Comparison of ENCODE assay signal across 12 cellular contexts in the genomic region with DNA sequence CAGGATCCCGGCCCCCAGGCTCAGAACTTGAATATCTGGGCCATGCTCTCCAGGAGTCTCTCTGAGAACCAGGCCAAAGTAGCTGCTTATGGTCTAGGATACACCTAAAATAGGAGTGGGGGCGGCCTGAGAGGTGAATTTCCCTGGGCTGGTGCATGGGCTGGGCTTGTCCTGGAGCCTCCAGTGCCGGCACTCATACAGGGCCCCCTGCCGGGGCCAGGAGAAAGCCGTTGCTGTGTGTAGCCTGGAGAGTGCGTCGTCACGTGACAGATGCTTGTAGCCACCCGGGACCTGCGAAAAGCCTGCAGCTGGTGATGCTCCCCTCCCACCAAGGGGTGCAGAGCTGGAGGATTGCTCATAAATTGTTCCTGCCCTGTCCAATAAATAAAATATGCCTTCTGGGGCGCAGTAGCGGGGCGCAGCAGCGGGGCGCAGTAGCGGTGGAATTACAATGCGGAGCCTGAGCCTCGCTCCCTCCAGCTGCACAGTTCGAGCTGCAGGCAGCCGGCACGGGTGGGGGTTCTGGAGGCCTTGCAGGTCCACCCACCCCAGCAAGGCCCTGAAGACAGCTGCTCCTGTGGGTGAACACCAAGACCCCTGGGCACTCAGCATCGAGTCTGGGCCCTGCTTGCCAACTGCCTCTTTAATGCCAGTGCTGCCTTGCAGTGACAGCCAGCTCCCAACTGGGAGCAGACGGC.
A peak's percentile ranks its signal among the peaks of the same experiment; 100 is the strongest.
DNase-seq lines count a peak whose midpoint lies in the region; ATAC-seq and TF ChIP-seq lines count a peak whose summit lies in the region.
"Had no signal": no experiment of that assay in that cellular context is flagged by ENCODE, and none has a peak within 500 bp of the region (broad histone marks: within the 10 kb centered on the region; RNA-seq: fewer than 3 reads in every experiment).

No MANE protein-coding gene starts in this region.

- no peaks in the 10 kb centered on the region for H3K79me2 ChIP-seq in mesendoderm (ENCODE audit: control insufficient read depth, insufficient read depth, low read length)

- no peak overlapping the region for H3K4me2 ChIP-seq in mesendoderm (ENCODE audit: low read length)

- peak overlapping the region; percentile 10 for H3K18ac ChIP-seq in mesendoderm (ENCODE audit: low read length)

- H3K4me1 ChIP-seq in left ventricle myocardium inferior = no peaks in the 10 kb centered on the region
- no peaks in the 10 kb centered on the region for H3K4me1 ChIP-seq in mesendoderm (ENCODE audit: control insufficient read depth, low read depth, low read length)
- H3K4me1 ChIP-seq in aorta (ENCODE audit: control insufficient read depth in 1 of 2, insufficient read depth in 2 of 2, low read length in 2 of 2) = no peaks in the 10 kb centered on the region
- H3K4me1 ChIP-seq: pancreas had no signal

- H3K4me3 ChIP-seq in left ventricle myocardium inferior = no peak overlapping the region
- H3K4me3 ChIP-seq in mesendoderm (ENCODE audit: low read length) = no peak overlapping the region
- H3K4me3 ChIP-seq in aorta (ENCODE audit: low read length in 2 of 2) = no peak overlapping the region
- H3K4me3 ChIP-seq: pancreas had no signal

- no peak overlapping the region for H4K8ac ChIP-seq in mesendoderm (ENCODE audit: low read depth, low read length)

- H4K5ac ChIP-seq in mesendoderm (ENCODE audit: low read length) = no peak overlapping the region

- no peaks in the 10 kb centered on the region for H3K9me3 ChIP-seq in left ventricle myocardium inferior (replicated peaks)
- no peaks in the 10 kb centered on the region for H3K9me3 ChIP-seq in aorta (ENCODE audit: control insufficient read depth, low read length)
- H3K9me3 ChIP-seq: pancreas had no signal

- no peak overlapping the region for H2BK15ac ChIP-seq in mesendoderm (replicated peaks; ENCODE audit: low read depth)

- H3K9ac ChIP-seq in mesendoderm (ENCODE audit: low read length) = no peak overlapping the region

- no CpG with 5 or more reads among the region's 23 CpGs for WGBS in mesendoderm (ENCODE audit: extremely low coverage, insufficient coverage, low lambda C conversion rate)
- WGBS in aorta, 2 donors = 86 to 87% methylated on average over 23 of the region's 23 CpGs

- H2AK5ac ChIP-seq in mesendoderm (ENCODE audit: low read length) = no peak overlapping the region

- H3K27ac ChIP-seq in left ventricle myocardium inferior (replicated peaks) (no peak overlapping the region), caudate nucleus (ENCODE audit: low read depth, low read length) (peak overlapping the region; percentile 24), mesendoderm (ENCODE audit: low read depth, low read length) (peak overlapping the region; percentile 69), aorta (ENCODE audit: low read depth in 1 of 2, low read length in 2 of 2) (no peak overlapping the region)
- H3K27ac ChIP-seq: pancreas had no signal

- TF ChIP-seq CTCF in left ventricle myocardium inferior (IDR thresholded peaks at IDR 0.05; ENCODE audit: borderline replicate concordance) (no peak), omental fat pad (IDR thresholded peaks at IDR 0.05) (no peak)

- H2BK120ac ChIP-seq in mesendoderm (ENCODE audit: low read depth, low read length) = peak overlapping the region; percentile 8

- intact Hi-C loops in left ventricle myocardium superior (cut with micrococcal nuclease) = no loop called here
- intact Hi-C loops in left ventricle myocardium inferior (cut with micrococcal nuclease) = no loop called here
- intact Hi-C loops in aorta (cut with DNase I) = no loop called here

- DNase-seq in left ventricle myocardium superior = no peak
- DNase-seq in left ventricle myocardium inferior = no peak
- DNase-seq in caudate nucleus (lab: John Stamatoyannopoulos, UW) = peak in 38 of 61 donors; percentile 18 to 73 (median 45)
- DNase-seq in mesendoderm = peak; percentile 95
- DNase-seq in aorta = peak; percentile 29 to 38
- no peak for DNase-seq in SIG-M5 treated with dmso at 0.1 percent for 504 hours (lab: John Stamatoyannopoulos, UW; ENCODE audit: unreplicated experiment)
- DNase-seq in SW480 (ENCODE audit: low spot score) = no peak
- no peak for DNase-seq in omental fat pad (ENCODE audit: low spot score)
- DNase-seq: foreskin melanocyte; NCI-H1930; stimulated activated CD4-positive, alpha-beta T cell treated with anti-CD3 and anti-CD28 coated beads, Interleukin-2, amount 100 ng/mL, for 48 hours had no signal

- H3K56ac ChIP-seq in mesendoderm (ENCODE audit: low read length) = peak overlapping the region; percentile 47

- H2BK5ac ChIP-seq in mesendoderm (ENCODE audit: low read length) = peak overlapping the region; percentile 39

- H3K4ac ChIP-seq in mesendoderm (ENCODE audit: low read depth, low read length) = no peak overlapping the region

- H3K27me3 ChIP-seq in left ventricle myocardium inferior (ENCODE audit: low read depth) (peaks cover 49% of the 10 kb centered on the region), mesendoderm (ENCODE audit: insufficient read depth, low read length, poor library complexity) (no peaks in the 10 kb centered on the region), aorta (ENCODE audit: control insufficient read depth in 1 of 2, insufficient read depth in 2 of 2, low read length in 1 of 2) (no peaks in the 10 kb centered on the region)
- H3K27me3 ChIP-seq: pancreas had no signal

- no peak overlapping the region for H3K23ac ChIP-seq in mesendoderm (ENCODE audit: low read length)

- no peaks in the 10 kb centered on the region for H3K79me1 ChIP-seq in mesendoderm (ENCODE audit: low read length)

- peak; percentile 56 for ATAC-seq in left ventricle myocardium superior
- no peak for ATAC-seq in aorta (ENCODE audit: low FRiP score)
- no peak for ATAC-seq in omental fat pad (ENCODE audit: low FRiP score)
- ATAC-seq: pancreas had no signal

- H3K36me3 ChIP-seq in left ventricle myocardium inferior (no peaks in the 10 kb centered on the region), mesendoderm (ENCODE audit: control insufficient read depth, insufficient read depth, low read length) (no peaks in the 10 kb centered on the region), aorta (ENCODE audit: control insufficient read depth in 1 of 2, insufficient read depth in 2 of 2, low read length in 1 of 2) (no peaks in the 10 kb centered on the region)
- H3K36me3 ChIP-seq: pancreas had no signal

Comparison
In these comparisons a context has a peak if more than half of its experiments do, and no peak if none do; other contexts are left out.
1. DNase-seq: peak in caudate nucleus (38 of 61), mesendoderm (single experiment) and aorta (2 of 2); none in left ventricle myocardium superior (single experiment), left ventricle myocardium inferior (single experiment), SIG-M5 treated with dmso at 0.1 percent for 504 hours (single experiment), SW480 (single experiment) and omental fat pad (single experiment).
2. H3K27ac ChIP-seq: peak in caudate nucleus (single experiment) and mesendoderm (single experiment); none in left ventricle myocardium inferior (single experiment) and aorta (0 of 2).